Comparison of ENCODE assay signal across 16 cellular contexts in genomic region chr3:121796970-121797369, GRCh38. TPM values are rescaled to one million over a fixed set of nuclear protein-coding genes. Genes with fewer than 3 reads are reported as not detected.
A peak's percentile ranks its signal among the peaks of the same experiment; 100 is the strongest.
DNase-seq lines count a peak whose midpoint lies in the region; ATAC-seq and TF ChIP-seq lines count a peak whose summit lies in the region.
"Had no signal": no experiment of that assay in that cellular context is flagged by ENCODE, and none has a peak within 500 bp of the region (broad histone marks: within the 10 kb centered on the region; RNA-seq: fewer than 3 reads in every experiment).

No MANE protein-coding gene starts in this region.

- TF ChIP-seq CTCF in choroid plexus epithelial cell (conservative IDR thresholded peaks at IDR 0.05; ENCODE audit: low read depth, low read length), result no peak

- no peak for ATAC-seq in Right ventricle myocardium inferior
- no peak for ATAC-seq in GM18867 (IDR thresholded peaks at IDR 0.05; ENCODE audit: unreplicated experiment)
- ATAC-seq: PC-3 had no signal

- intact Hi-C loops in Right ventricle myocardium inferior (cut with DNase I), result no loop called here

- no peak overlapping the region for H3K4me3 ChIP-seq in choroid plexus epithelial cell (ENCODE audit: low read depth, low read length)

- DNase-seq in SIG-M5 treated with dmso at 0.1 percent for 504 hours (lab: John Stamatoyannopoulos, UW; ENCODE audit: unreplicated experiment) (peak; percentile 7), SIG-M5 (lab: John Stamatoyannopoulos, UW) (no peak), NCI-H2029 treated with DMSO at 0.1 percent for 48 hours (lab: John Stamatoyannopoulos, UW) (peak; percentile 36), choroid plexus epithelial cell (ENCODE audit: low read depth) (peak; percentile 22), kidney glomerular epithelial cell (lab: John Stamatoyannopoulos, UW) (no peak), Right ventricle myocardium inferior (ENCODE audit: missing footprints) (no peak)
- DNase-seq: BE2C; Caco-2; CD4-positive, CD25-positive, alpha-beta regulatory T cell; KBM-7; MV-4-11; NCI-H1694 treated with DMSO at 0.1 percent for 48 hours; NCI-H774; PC-3; SW 1271 had no signal

RNA-seq across cellular contexts. Expression of gene IQCB1, which starts 37.9 kb away (rescaled TPM):
- total RNA-seq in Right ventricle myocardium inferior, result 6.3 TPM

RNA-seq across cellular contexts. Expression of gene EAF2, which starts 38.0 kb away (rescaled TPM):
- 3.3 TPM for total RNA-seq in Right ventricle myocardium inferior

RNA-seq across cellular contexts. Expression of gene GOLGB1, which starts 47.4 kb away (rescaled TPM):
- 47.5 TPM for total RNA-seq in Right ventricle myocardium inferior

Comparison
In these comparisons a context has a peak if more than half of its experiments do, and no peak if none do; other contexts are left out.
1. DNase-seq: peak in SIG-M5 treated with dmso at 0.1 percent for 504 hours (single experiment), NCI-H2029 treated with DMSO at 0.1 percent for 48 hours (single experiment) and choroid plexus epithelial cell (single experiment); none in SIG-M5 (single experiment), kidney glomerular epithelial cell (single experiment) and Right ventricle myocardium inferior (single experiment).